In the genomic region with DNA sequence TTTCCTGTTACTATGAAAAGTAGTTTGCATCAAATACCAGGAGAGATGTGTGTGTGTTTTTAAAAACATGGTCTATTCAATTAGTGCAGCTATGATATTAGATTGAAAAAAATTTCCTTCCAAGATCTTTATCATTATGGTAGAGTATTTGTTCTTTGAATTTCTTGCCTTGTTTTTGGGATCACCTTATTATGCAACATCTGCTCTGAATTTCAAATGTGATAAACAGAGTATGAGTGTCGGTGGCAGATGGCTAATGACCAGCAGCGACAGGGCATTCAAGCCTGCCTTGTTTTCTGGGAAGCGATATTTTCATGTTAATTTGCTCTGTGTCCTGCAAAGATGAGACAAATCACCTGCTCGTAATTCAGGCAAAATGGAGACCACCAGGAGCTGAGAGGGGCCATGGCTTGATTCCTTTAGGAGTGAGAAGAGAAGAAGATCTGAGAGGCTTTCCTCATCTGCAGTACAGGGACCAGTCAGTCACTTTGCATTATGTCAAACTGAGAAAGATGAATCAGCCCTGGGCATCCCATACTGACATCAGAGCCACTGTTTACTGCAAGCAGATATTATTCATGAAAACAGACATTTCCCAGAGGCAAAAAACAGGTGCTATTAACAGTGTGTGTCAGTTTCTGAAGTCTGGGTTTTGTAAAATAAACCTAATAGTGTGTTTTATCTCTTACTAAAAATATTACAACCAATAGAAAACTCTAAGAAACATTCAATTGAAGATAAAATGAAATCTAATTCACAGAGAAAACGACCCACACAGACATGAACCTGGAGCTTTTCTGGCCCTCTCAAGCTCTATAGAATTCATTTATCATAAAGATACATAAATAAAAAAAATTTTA, we compare ENCODE assay signal across 8 cellular contexts.
DNase-seq lines count a peak whose midpoint lies in the region; ATAC-seq, FAIRE-seq and TF ChIP-seq lines count a peak whose summit lies in the region.

No MANE protein-coding gene starts in this region.

- no peaks in the 10 kb centered on the region for H3K27me3 Mint-ChIP-seq in effector memory CD8-positive, alpha-beta T cell

- H3K9me3 Mint-ChIP-seq in effector memory CD8-positive, alpha-beta T cell: no peaks in the 10 kb centered on the region

- FAIRE-seq in bronchial epithelial cell (lab: Jason Lieb, UNC): no peak

- H3K4me3 Mint-ChIP-seq in effector memory CD8-positive, alpha-beta T cell: no peak overlapping the region

- no peak overlapping the region for H3K4me3 ChIP-seq in bronchial epithelial cell (ENCODE audit: low read depth, low read length)

- H3K36me3 ChIP-seq in bronchial epithelial cell (ENCODE audit: control insufficient read depth, insufficient read depth, low read length): peaks cover 2% of the 10 kb centered on the region

- ATAC-seq in HG02610 (IDR thresholded peaks at IDR 0.05; ENCODE audit: unreplicated experiment): peak; percentile 97
- no peak for ATAC-seq in effector memory CD8-positive, alpha-beta T cell (replicated peaks)

- peaks cover 11% of the 10 kb centered on the region for H3K36me3 Mint-ChIP-seq in effector memory CD8-positive, alpha-beta T cell (ENCODE audit: insufficient read depth)

- DNase-seq in NCI-H146 (lab: John Stamatoyannopoulos, UW): peak; percentile 3
- no peak for DNase-seq in NCI-H146 treated with DMSO at 0.1 percent for 48 hours (lab: John Stamatoyannopoulos, UW; ENCODE audit: unreplicated experiment)
- DNase-seq in NCI-H460 (ENCODE audit: extremely low read depth, low read depth): peak; percentile 73
- DNase-seq in bronchial epithelial cell (ENCODE audit: low read depth): peak; percentile 67
- peak in 2 of 3 donors; percentile 13 to 26 for DNase-seq in stimulated activated CD4-positive, alpha-beta T cell treated with anti-CD3 and anti-CD28 coated beads, TNF-alpha, amount 100 ng/mL, for 48 hours (ENCODE audit: low read depth in 3 of 3)
- no peak for DNase-seq in HuH-7.5 (ENCODE audit: low spot score)
- no peak for DNase-seq in effector memory CD8-positive, alpha-beta T cell

- peak overlapping the region in 1 of 2 donors; percentile 27 for H3K27ac Mint-ChIP-seq in effector memory CD8-positive, alpha-beta T cell

- H3K27me3 ChIP-seq in bronchial epithelial cell (ENCODE audit: control insufficient read depth, insufficient read depth, low read length): no peaks in the 10 kb centered on the region

- no peak for TF ChIP-seq CTCF in bronchial epithelial cell (IDR thresholded peaks at IDR 0.05; ENCODE audit: insufficient read depth, low read length, severe bottlenecking)

- H3K4me1 Mint-ChIP-seq in effector memory CD8-positive, alpha-beta T cell (ENCODE audit: low read depth in 2 of 2): peaks cover 27 to 34% of the 10 kb centered on the region in 2 donors

Comparison
In these comparisons a context has a peak if more than half of its experiments do, and no peak if none do; other contexts are left out.
1. DNase-seq: peak in NCI-H146 (single experiment), NCI-H460 (single experiment), bronchial epithelial cell (single experiment) and stimulated activated CD4-positive, alpha-beta T cell treated with anti-CD3 and anti-CD28 coated beads, TNF-alpha, amount 100 ng/mL, for 48 hours (2 of 3); none in NCI-H146 treated with DMSO at 0.1 percent for 48 hours (single experiment), HuH-7.5 (single experiment) and effector memory CD8-positive, alpha-beta T cell (0 of 3).